Comparison of ENCODE assay signal across 16 cellular contexts in genomic region chr12:39831587-39832315, GRCh38.
A peak's percentile ranks its signal among the peaks of the same experiment; 100 is the strongest.
DNase-seq lines count a peak whose midpoint lies in the region; ATAC-seq, FAIRE-seq and TF ChIP-seq lines count a peak whose summit lies in the region.
"Had no signal": no experiment of that assay in that cellular context is flagged by ENCODE, and none has a peak within 500 bp of the region (broad histone marks: within the 10 kb centered on the region; RNA-seq: fewer than 3 reads in every experiment).

No MANE protein-coding gene starts in this region.

- H3K27ac ChIP-seq in A549: peak overlapping the region; percentile 31 to 64; a peak in 4 of 6 replicates
- no peak overlapping the region for H3K27ac ChIP-seq in substantia nigra (ENCODE audit: low read depth, low read length, poor library complexity, severe bottlenecking)

- TF ChIP-seq RAD21 in A549 (conservative IDR thresholded peaks at IDR 0.05 in 1 of 2, IDR thresholded peaks at IDR 0.05 in 1 of 2): no peak

- no peak for TF ChIP-seq CTCF in A549 (IDR thresholded peaks at IDR 0.05)
- no peak for TF ChIP-seq CTCF in fibroblast of pulmonary artery (IDR thresholded peaks at IDR 0.05; ENCODE audit: low read length, missing control alignments)

- CTCF ChIA-PET in A549 (lab: Yijun Ruan, JAX): interaction anchor here (0.6 to 1.2 kb wide), 3 partner anchors 159 to 482 kb away, joined by 3 read pairs; no protein-coding TSS in a partner anchor

- ATAC-seq in A549: peak; percentile 68 to 87; a peak in 4 of 6 replicates
- peak; percentile 54 for ATAC-seq in GM21381 (IDR thresholded peaks at IDR 0.05; ENCODE audit: unreplicated experiment)
- ATAC-seq: stimulated activated memory B cell treated with anti-CD40 and anti-IgM and Interleukin-4, amounts not matched to agents 10 μg/mL and 1 μg/mL and 100 μg/mL, for 72 hours had no signal

- peaks cover 19% of the 10 kb centered on the region for H3K4me1 ChIP-seq in A549

- 10% methylated on average over 1 of the region's 1 CpG for WGBS in A549 (ENCODE audit: missing lambda C conversion rate)

- FAIRE-seq in A549 (lab: Jason Lieb, UNC): peak; percentile 70
- FAIRE-seq: endometrium had no signal

- POLR2A ChIA-PET in A549 (lab: Yijun Ruan, JAX): no interaction called here

- no peak overlapping the region for H3K4me3 ChIP-seq in A549
- H3K4me3 ChIP-seq in fibroblast of pulmonary artery (replicated peaks; ENCODE audit: low read depth, low read length): no peak overlapping the region

- H3K9me3 ChIP-seq in A549: no peaks in the 10 kb centered on the region

- peak overlapping the region; percentile 57 for H3K4me2 ChIP-seq in A549

- DNase-seq in A549 (ENCODE audit: low read depth in 1 of 2, low spot score in 1 of 2): peak; percentile 9 to 46
- DNase-seq in OCI-M1 (lab: John Stamatoyannopoulos, UW): peak; percentile 6
- peak; percentile 33 for DNase-seq in fibroblast of pulmonary artery (ENCODE audit: low read depth)
- no peak for DNase-seq in hepatic stellate cell (ENCODE audit: low spot score)
- DNase-seq in GM19240 (ENCODE audit: insufficient read length, low spot score): no peak
- DNase-seq in substantia nigra (lab: John Stamatoyannopoulos, UW): no peak
- DNase-seq in HuH-7 (ENCODE audit: low spot score): no peak
- DNase-seq: activated T-cell treated with anti-CD3 and anti-CD28 coated beads, Interleukin-2, amount 50 U/mL, for 48 hours; aorta; MM.1S; NCI-H510A treated with DMSO at 0.1 percent for 48 hours; posterior cingulate gyrus; stimulated activated CD4-positive, alpha-beta T cell treated with anti-CD3 and anti-CD28 coated beads, Interleukin-2, amount 100 ng/mL, for 48 hours had no signal

- no peak for TF ChIP-seq POLR2A in A549 (IDR thresholded peaks at IDR 0.05; ENCODE audit: low read length)

- TF ChIP-seq EP300 in A549 (IDR thresholded peaks at IDR 0.05): no peak

TF ChIP-seq in A549, 52 proteins besides CTCF, POLR2A, EP300 and RAD21:
- peak; percentile 20; the same call in 1 of the 2 replicates for TF ChIP-seq JUNB (IDR thresholded peaks at IDR 0.05)
- no peak; the same call in 1 of the 2 replicates for TF ChIP-seq FOSL2 (IDR thresholded peaks at IDR 0.05)
- peak; percentile 47 for TF ChIP-seq FOSL2 (CRISPR knock-in tag; IDR thresholded peaks at IDR 0.05)
- no peak for TF ChIP-seq POLR2AphosphoS2 (conservative IDR thresholded peaks at IDR 0.05; ENCODE audit: low read length)
- peak; percentile 3 for TF ChIP-seq MAFK (IDR thresholded peaks at IDR 0.05; ENCODE audit: partially characterized antibody)
- no peak for TF ChIP-seq CBX8 (IDR thresholded peaks at IDR 0.05)

Comparison
In these comparisons a context has a peak if more than half of its experiments do, and no peak if none do; other contexts are left out.
1. DNase-seq: peak in A549 (2 of 2), OCI-M1 (single experiment) and fibroblast of pulmonary artery (single experiment); none in hepatic stellate cell (single experiment), GM19240 (single experiment), substantia nigra (0 of 49) and HuH-7 (single experiment).